Comparison of ENCODE assay signal across 12 cellular contexts in the genomic region with DNA sequence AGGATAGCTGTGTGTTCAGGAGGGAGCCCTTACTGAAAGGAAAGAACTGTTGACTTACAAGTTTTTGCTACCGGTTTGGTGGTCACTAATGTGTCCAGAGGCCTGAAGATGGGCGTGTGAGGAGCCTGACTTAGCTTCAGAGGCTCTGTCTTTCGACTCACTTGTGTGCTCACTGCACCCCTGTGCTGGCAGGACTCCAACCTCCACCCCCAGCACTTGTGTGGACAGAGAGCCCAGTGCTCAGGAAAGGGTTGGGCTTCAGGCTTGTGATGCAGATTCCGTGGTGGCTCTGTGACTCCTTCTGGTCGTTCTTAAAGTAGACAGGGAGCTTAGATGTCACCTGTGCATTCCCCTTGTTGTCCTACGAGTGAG.
A peak's percentile ranks its signal among the peaks of the same experiment; 100 is the strongest.
DNase-seq lines count a peak whose midpoint lies in the region; ATAC-seq, FAIRE-seq and TF ChIP-seq lines count a peak whose summit lies in the region.
"Had no signal": no experiment of that assay in that cellular context is flagged by ENCODE, and none has a peak within 500 bp of the region (broad histone marks: within the 10 kb centered on the region; RNA-seq: fewer than 3 reads in every experiment).

No MANE protein-coding gene starts in this region.

- H3K27me3 ChIP-seq in mammary epithelial cell (ENCODE audit: insufficient read depth, low read length) (no peaks in the 10 kb centered on the region), thoracic aorta (replicated peaks; ENCODE audit: insufficient read depth) (no peaks in the 10 kb centered on the region)

- H3K4me3 ChIP-seq in mammary epithelial cell (replicated peaks in 1 of 3; ENCODE audit: insufficient read depth in 1 of 3, low read depth in 2 of 3, low read length in 3 of 3) (no peak overlapping the region), thoracic aorta (no peak overlapping the region)

- H3K36me3 ChIP-seq in mammary epithelial cell (ENCODE audit: insufficient read depth, low read length), result peaks cover 3% of the 10 kb centered on the region
- peaks cover 11% of the 10 kb centered on the region for H3K36me3 ChIP-seq in thoracic aorta

- intact Hi-C loops in mammary epithelial cell (cut with micrococcal nuclease), result no loop called here

- no peak for FAIRE-seq in frontal cortex (lab: Jason Lieb, UNC)
- FAIRE-seq: TTC549 had no signal

- H3K79me2 ChIP-seq in mammary epithelial cell (ENCODE audit: insufficient read depth, low read length), result peaks cover 30% of the 10 kb centered on the region

- CTCF ChIA-PET in mammary epithelial cell (lab: Charles Lee; ENCODE audit: low non-redundant PET), result no interaction called here

- H3K27ac ChIP-seq in mammary epithelial cell (ENCODE audit: insufficient read depth, low read depth, low read length) (peak overlapping the region; percentile 54), thoracic aorta (peak overlapping the region; percentile 83 to 84)

- H3K9me3 ChIP-seq in mammary epithelial cell (replicated peaks; ENCODE audit: insufficient read depth, low read length) (no peaks in the 10 kb centered on the region), thoracic aorta (no peaks in the 10 kb centered on the region)

- H3K4me1 ChIP-seq in mammary epithelial cell (ENCODE audit: insufficient read depth, low read length) (peaks cover 57% of the 10 kb centered on the region), thoracic aorta (ENCODE audit: control insufficient read depth in 1 of 2, low read depth in 2 of 2) (peaks cover 23 to 73% of the 10 kb centered on the region in 2 donors)

- DNase-seq in HT1080 (ENCODE audit: low read depth) (peak; percentile 46), mammary epithelial cell (peak; percentile 79), iris pigment epithelial cell (ENCODE audit: low read depth) (peak; percentile 78), thoracic aorta (ENCODE audit: low spot score) (no peak), frontal cortex (ENCODE audit: low spot score in 2 of 2) (no peak), activated gamma-delta T cell (lab: John Stamatoyannopoulos, UW) (no peak), Ammon's horn (ENCODE audit: low spot score) (no peak)
- DNase-seq in activated CD4-positive, alpha-beta T cell treated with anti-CD3 and anti-CD28 coated beads, Interleukin-2, amount 50 U/mL, for 4 hours, result no peak
- DNase-seq: NCI-H187 treated with DMSO at 0.1 percent for 48 hours, OCI-M1 had no signal

- BruUV-seq in mammary epithelial cell (replicated peaks; lab: Mats Ljungman, UMichigan), result no TSS peak

- peak overlapping the region; percentile 21 for H3K4me2 ChIP-seq in mammary epithelial cell (ENCODE audit: insufficient read depth, low read depth, low read length)

- in situ Hi-C loops in mammary epithelial cell (cut with MboI; ENCODE audit: low sequenced_read_pairs in 2 of 2), result no loop called here

- ATAC-seq in thoracic aorta (ENCODE audit: insufficient number of reproducible peaks, low FRiP score, low read depth), result no peak
- ATAC-seq: stimulated activated effector memory CD8-positive, alpha-beta T cell treated with anti-CD3 and anti-CD28 coated beads, Interleukin-12 subunit alpha, Interleukin-12 subunit beta, amount 100 ng/mL, for 72 hours had no signal

- dilution Hi-C loops in mammary epithelial cell (cut with HindIII; ENCODE audit: low sequenced_read_pairs), result no loop called here

- H4K20me1 ChIP-seq in mammary epithelial cell (ENCODE audit: insufficient read depth, low read length), result no peaks in the 10 kb centered on the region

- no peak for TF ChIP-seq CTCF in mammary epithelial cell (conservative IDR thresholded peaks at IDR 0.05 in 1 of 2, IDR thresholded peaks at IDR 0.05 in 1 of 2; ENCODE audit: extremely low read depth in 1 of 2, insufficient read depth in 1 of 2, low read depth in 1 of 2, low read length in 2 of 2)
- no peak for TF ChIP-seq CTCF in thoracic aorta (IDR thresholded peaks at IDR 0.05)

- peak overlapping the region; percentile 2 for H2AFZ ChIP-seq in mammary epithelial cell (ENCODE audit: low read depth, low read length)

- whole genome bisulfite sequencing in mammary epithelial cell (ENCODE audit: low coverage, missing lambda C conversion rate), result 30% methylated on average over 3 of the region's 6 CpGs

- H3K9ac ChIP-seq in mammary epithelial cell (ENCODE audit: insufficient read depth, low read length), result peak overlapping the region; percentile 35

Comparison
In these comparisons a context has a peak if more than half of its experiments do, and no peak if none do; other contexts are left out.
1. DNase-seq: peak in HT1080 (single experiment), mammary epithelial cell (single experiment) and iris pigment epithelial cell (single experiment); none in thoracic aorta (single experiment), frontal cortex (0 of 2), activated CD4-positive, alpha-beta T cell treated with anti-CD3 and anti-CD28 coated beads, Interleukin-2, amount 50 U/mL, for 4 hours (0 of 2), activated gamma-delta T cell (single experiment) and Ammon's horn (single experiment).